ENCODE assay signal across 1 cellular context in genomic region chr2:9346885-9347284, GRCh38.
TF ChIP-seq lines count a peak whose summit lies in the region.

No MANE protein-coding gene starts in this region.

TF ChIP-seq in WTC11, 78 proteins besides CTCF, POLR2A, EP300 and RAD21 (continued from another document):
- TF ChIP-seq ZNF532 (CRISPR knock-in tag; IDR thresholded peaks at IDR 0.05; ENCODE audit: borderline replicate concordance): no peak
- no peak for TF ChIP-seq CBFB (CRISPR knock-in tag; IDR thresholded peaks at IDR 0.05; ENCODE audit: low read depth)
